Comparison of ENCODE assay signal across 1 cellular context in the genomic region with DNA sequence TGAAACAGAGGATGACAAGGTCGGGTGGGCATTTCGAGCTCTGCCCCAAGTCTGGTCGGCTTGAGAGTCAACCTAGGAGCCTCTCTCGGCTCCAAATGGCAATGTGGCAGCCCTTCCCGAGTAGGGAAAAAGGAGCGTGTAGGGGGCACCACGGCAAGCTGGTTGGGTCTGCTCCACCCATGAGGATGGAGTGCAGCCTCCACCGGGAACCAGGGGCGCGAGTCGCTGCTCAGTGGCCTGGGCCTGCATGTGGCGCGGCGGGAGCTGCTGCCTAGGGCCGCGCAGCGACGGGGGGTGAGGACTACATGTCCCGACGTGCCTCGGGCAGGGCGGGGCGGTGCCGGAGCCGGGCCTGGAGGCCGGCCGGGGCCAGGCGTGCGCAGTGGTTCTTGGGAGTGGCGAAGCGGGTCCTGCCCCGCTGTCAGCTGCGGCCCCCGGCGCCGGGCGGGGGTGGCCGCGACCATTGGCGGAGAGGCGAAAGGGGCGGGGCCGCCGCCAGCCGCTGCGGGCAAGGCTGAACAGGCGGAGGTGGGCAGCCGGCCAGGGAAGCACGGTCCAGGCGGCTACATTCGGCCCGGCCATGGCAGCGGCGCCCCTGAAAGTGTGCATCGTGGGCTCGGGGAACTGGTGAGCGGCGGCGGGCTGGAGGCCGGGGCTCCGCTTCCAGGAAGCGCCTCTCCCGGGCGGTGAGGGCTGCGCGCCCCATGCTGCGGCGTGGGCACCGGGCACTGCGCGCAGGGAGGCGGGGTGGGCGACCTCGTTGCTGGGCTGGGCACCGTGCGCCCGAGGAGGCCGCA.
A peak's percentile ranks its signal among the peaks of the same experiment; 100 is the strongest.
TF ChIP-seq lines count a peak whose summit lies in the region.

Gene GPD1L, plus strand, starts transcription at position 489 of the 797 bp plus-strand sequence. Its CDS starts 92 bp downstream, at position 581.

TF ChIP-seq in HepG2, 621 proteins besides CTCF, POLR2A, EP300 and RAD21 (continued from another document and continues in another):
- TF ChIP-seq DZIP1 (CRISPR knock-in tag; IDR thresholded peaks at IDR 0.05) (0 out of 2 replicates have a peak, but pooled peaks have one; percentile 57), DNMT3B (CRISPR knock-in tag; conservative IDR thresholded peaks at IDR 0.05) (no peak), IRF2 (CRISPR knock-in tag; IDR thresholded peaks at IDR 0.05) (peak; percentile 84), SIX4 (CRISPR knock-in tag; IDR thresholded peaks at IDR 0.05) (no peak), SKIL (CRISPR knock-in tag; IDR thresholded peaks at IDR 0.05; ENCODE audit: borderline replicate concordance) (no peak), MAFK (conservative IDR thresholded peaks at IDR 0.05 in 1 of 2, IDR thresholded peaks at IDR 0.05 in 1 of 2; ENCODE audit: low read length in 2 of 2) (no peak), PHF21A (CRISPR knock-in tag; IDR thresholded peaks at IDR 0.05) (no peak), ATAD3A (CRISPR knock-in tag; IDR thresholded peaks at IDR 0.05) (no peak), GPBP1L1 (CRISPR knock-in tag; IDR thresholded peaks at IDR 0.05) (no peak), ARNT2 (CRISPR knock-in tag; IDR thresholded peaks at IDR 0.05; ENCODE audit: low read depth) (peak; percentile 71), ZBTB39 (CRISPR knock-in tag; IDR thresholded peaks at IDR 0.05) (no peak), RELA (CRISPR knock-in tag; IDR thresholded peaks at IDR 0.05) (no peak; the same call in 1 of the 2 replicates), ZNF747 (CRISPR knock-in tag; IDR thresholded peaks at IDR 0.05; ENCODE audit: borderline replicate concordance) (0 out of 2 replicates have a peak, but pooled peaks have one; percentile 34), MBNL3 (CRISPR knock-in tag; conservative IDR thresholded peaks at IDR 0.05) (no peak), GABPA (IDR thresholded peaks at IDR 0.05; ENCODE audit: low read depth, low read length) (0 out of 2 replicates have a peak, but pooled peaks have one; percentile 13), GABPA (CRISPR knock-in tag; IDR thresholded peaks at IDR 0.05; ENCODE audit: low read depth) (no peak), HNF1B (CRISPR knock-in tag; IDR thresholded peaks at IDR 0.05) (peak; percentile 52; the same call in 1 of the 2 replicates), SRF (IDR thresholded peaks at IDR 0.05; ENCODE audit: low read depth, low read length) (no peak), GATAD1 (CRISPR knock-in tag; IDR thresholded peaks at IDR 0.05) (peak; percentile 71; the same call in 1 of the 2 replicates), ZNF720 (CRISPR knock-in tag; IDR thresholded peaks at IDR 0.05) (no peak), ZNF317 (CRISPR knock-in tag; IDR thresholded peaks at IDR 0.05) (no peak), ZNF616 (CRISPR knock-in tag; IDR thresholded peaks at IDR 0.05; ENCODE audit: low read depth) (no peak; the same call in 1 of the 2 replicates)
- TF ChIP-seq, protein P1, sequence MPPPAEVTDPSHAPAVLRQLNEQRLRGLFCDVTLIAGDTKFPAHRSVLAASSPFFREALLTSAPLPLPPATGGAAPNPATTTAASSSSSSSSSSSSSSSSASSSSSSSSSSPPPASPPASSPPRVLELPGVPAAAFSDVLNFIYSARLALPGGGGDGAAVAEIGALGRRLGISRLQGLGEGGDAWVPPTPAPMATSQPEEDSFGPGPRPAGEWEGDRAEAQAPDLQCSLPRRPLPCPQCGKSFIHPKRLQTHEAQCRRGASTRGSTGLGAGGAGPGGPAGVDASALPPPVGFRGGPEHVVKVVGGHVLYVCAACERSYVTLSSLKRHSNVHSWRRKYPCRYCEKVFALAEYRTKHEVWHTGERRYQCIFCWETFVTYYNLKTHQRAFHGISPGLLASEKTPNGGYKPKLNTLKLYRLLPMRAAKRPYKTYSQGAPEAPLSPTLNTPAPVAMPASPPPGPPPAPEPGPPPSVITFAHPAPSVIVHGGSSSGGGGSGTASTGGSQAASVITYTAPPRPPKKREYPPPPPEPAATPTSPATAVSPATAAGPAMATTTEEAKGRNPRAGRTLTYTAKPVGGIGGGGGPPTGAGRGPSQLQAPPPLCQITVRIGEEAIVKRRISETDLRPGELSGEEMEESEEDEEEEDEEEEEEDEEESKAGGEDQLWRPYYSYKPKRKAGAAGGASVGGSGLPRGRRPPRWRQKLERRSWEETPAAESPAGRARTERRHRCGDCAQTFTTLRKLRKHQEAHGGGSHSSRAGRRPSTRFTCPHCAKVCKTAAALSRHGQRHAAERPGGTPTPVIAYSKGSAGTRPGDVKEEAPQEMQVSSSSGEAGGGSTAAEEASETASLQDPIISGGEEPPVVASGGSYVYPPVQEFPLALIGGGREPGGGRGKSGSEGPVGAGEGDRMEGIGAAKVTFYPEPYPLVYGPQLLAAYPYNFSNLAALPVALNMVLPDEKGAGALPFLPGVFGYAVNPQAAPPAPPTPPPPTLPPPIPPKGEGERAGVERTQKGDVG (CRISPR knock-in tag; IDR thresholded peaks at IDR 0.05; ENCODE audit: borderline replicate concordance), result no peak
- TF ChIP-seq, protein P2, sequence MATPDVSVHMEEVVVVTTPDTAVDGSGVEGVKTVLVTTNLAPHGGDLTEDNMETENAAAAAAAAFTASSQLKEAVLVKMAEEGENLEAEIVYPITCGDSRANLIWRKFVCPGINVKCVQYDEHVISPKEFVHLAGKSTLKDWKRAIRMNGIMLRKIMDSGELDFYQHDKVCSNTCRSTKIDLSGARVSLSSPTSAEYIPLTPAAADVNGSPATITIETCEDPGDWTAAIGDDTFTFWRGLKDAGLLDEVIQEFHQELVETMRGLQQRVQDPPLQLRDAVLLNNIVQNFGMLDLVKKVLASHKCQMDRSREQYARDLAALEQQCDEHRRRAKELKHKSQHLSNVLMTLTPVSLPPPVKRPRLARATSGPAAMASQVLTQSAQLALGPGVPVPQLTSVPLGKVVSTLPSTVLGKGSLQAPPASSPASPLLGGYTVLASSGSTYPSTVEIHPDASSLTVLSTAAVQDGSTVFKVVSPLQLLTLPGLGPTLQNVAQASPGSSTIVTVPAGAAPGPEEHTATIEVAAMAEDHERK (CRISPR knock-in tag; IDR thresholded peaks at IDR 0.05; ENCODE audit: low read depth), result no peak
- TF ChIP-seq, protein P3, sequence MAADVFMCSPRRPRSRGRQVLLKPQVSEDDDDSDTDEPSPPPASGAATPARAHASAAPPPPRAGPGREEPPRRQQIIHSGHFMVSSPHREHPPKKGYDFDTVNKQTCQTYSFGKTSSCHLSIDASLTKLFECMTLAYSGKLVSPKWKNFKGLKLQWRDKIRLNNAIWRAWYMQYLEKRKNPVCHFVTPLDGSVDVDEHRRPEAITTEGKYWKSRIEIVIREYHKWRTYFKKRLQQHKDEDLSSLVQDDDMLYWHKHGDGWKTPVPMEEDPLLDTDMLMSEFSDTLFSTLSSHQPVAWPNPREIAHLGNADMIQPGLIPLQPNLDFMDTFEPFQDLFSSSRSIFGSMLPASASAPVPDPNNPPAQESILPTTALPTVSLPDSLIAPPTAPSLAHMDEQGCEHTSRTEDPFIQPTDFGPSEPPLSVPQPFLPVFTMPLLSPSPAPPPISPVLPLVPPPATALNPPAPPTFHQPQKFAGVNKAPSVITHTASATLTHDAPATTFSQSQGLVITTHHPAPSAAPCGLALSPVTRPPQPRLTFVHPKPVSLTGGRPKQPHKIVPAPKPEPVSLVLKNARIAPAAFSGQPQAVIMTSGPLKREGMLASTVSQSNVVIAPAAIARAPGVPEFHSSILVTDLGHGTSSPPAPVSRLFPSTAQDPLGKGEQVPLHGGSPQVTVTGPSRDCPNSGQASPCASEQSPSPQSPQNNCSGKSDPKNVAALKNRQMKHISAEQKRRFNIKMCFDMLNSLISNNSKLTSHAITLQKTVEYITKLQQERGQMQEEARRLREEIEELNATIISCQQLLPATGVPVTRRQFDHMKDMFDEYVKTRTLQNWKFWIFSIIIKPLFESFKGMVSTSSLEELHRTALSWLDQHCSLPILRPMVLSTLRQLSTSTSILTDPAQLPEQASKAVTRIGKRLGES (CRISPR knock-in tag; IDR thresholded peaks at IDR 0.05; ENCODE audit: borderline replicate concordance), result no peak
